ENCODE assay signal across 9 cellular contexts in the genomic region with DNA sequence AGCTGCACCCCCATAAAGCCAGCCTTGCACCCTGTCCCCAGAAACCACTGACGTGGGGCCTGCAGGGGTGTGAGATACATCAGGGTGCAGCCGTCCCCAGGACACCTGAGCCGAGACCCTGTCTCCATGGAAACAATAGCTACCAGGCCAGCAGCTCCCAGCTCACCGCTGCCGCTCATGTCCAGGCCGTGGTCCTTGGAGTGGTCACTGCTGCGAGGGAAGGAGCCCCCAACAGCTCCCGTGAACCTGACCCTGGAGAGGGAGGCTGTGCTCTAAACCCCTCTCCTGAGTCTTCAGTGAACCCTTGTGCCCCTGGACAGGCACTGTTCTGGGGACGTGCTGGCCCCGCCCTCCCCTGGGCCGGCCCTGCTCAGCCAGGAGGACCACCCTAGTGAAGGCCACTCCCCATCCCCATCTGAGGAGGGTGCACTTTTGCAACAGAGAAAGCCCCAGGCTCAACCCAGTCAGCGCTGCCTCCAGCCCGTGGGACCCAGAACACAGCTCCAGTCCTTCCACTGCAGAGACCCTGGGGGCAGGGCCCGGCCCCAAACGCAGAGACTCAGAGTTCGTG. TPM values are rescaled to one million over a fixed set of nuclear protein-coding genes. Genes with fewer than 3 reads are reported as not detected.
DNase-seq lines count a peak whose midpoint lies in the region; ATAC-seq, FAIRE-seq and TF ChIP-seq lines count a peak whose summit lies in the region.
"Had no signal": no experiment of that assay in that cellular context is flagged by ENCODE, and none has a peak within 500 bp of the region (broad histone marks: within the 10 kb centered on the region; RNA-seq: fewer than 3 reads in every experiment).

No MANE protein-coding gene starts in this region.

- H3K27ac Mint-ChIP-seq in chondrocyte (ENCODE audit: unreplicated experiment) (no peak overlapping the region), natural killer cell (no peak overlapping the region)

- H3K36me3 ChIP-seq in HCT116 (ENCODE audit: control insufficient read depth in 1 of 2, insufficient read depth in 2 of 2, low read length in 2 of 2) (no peaks in the 10 kb centered on the region), HepG2 (replicated peaks in 1 of 2; ENCODE audit: control insufficient read depth in 1 of 2, insufficient read depth in 2 of 2, low read length in 2 of 2) (no peaks in the 10 kb centered on the region), smooth muscle cell (ENCODE audit: low read depth) (no peaks in the 10 kb centered on the region)

- TF ChIP-seq RAD21 in HCT116 (IDR thresholded peaks at IDR 0.05; ENCODE audit: low read depth) (no peak), HepG2 (CRISPR knock-in tag; IDR thresholded peaks at IDR 0.05) (no peak)

- no peaks in the 10 kb centered on the region for H3F3A ChIP-seq in smooth muscle cell (ENCODE audit: low read depth)

- in situ Hi-C loops in HepG2 (cut with HindIII; ENCODE audit: extremely low pct_ligation_motif_present, low pct_unique_long_range_greater_than_20kb) (no loop called here), ACHN (cut with HindIII; ENCODE audit: low pct_ligation_motif_present, low pct_unique_long_range_greater_than_20kb, low sequenced_read_pairs) (no loop called here)

- CTCF ChIA-PET in HCT116 (lab: Charles Lee) (no interaction called here), HepG2 (lab: Yijun Ruan, JAX; ENCODE audit: low intra/inter-chr PET ratio, low total read pairs) (no interaction called here)

- TF ChIP-seq POLR2A in HCT116 (IDR thresholded peaks at IDR 0.05; ENCODE audit: borderline replicate concordance, extremely low read depth, insufficient read depth, insufficient read length): no peak
- TF ChIP-seq POLR2A in HepG2 (IDR thresholded peaks at IDR 0.05; ENCODE audit: insufficient read depth in 1 of 2, low read depth in 2 of 2, low read length in 2 of 2): no peak; a peak in 1 of 4 replicates

- FAIRE-seq in HepG2 (lab: Jason Lieb, UNC): no peak

- H3K27ac ChIP-seq in HCT116 (ENCODE audit: low read depth, low read length): peak overlapping the region; percentile 95
- H3K27ac ChIP-seq in HepG2 (ENCODE audit: extremely low read length, insufficient read depth, low read length): peak overlapping the region; percentile 69
- no peak overlapping the region for H3K27ac ChIP-seq in smooth muscle cell (ENCODE audit: low read depth)
- H3K27ac ChIP-seq in caudate nucleus (ENCODE audit: low read depth, low read length): no peak overlapping the region

- no peaks in the 10 kb centered on the region for H3K27me3 Mint-ChIP-seq in chondrocyte (ENCODE audit: low read depth)
- peaks cover 0 to 3% of the 10 kb centered on the region in 2 donors for H3K27me3 Mint-ChIP-seq in natural killer cell (ENCODE audit: low read depth in 2 of 2)

- POLR2A ChIA-PET in HCT116 (lab: Charles Lee): no interaction called here
- POLR2A ChIA-PET in HepG2 (lab: Yijun Ruan, JAX): interaction anchor here (0.8 to 3.6 kb wide), 12 partner anchors 10 to 73 kb away, joined by 3 to 24 read pairs (median 4); partner anchors contain the start of gene INPP5A

- BruUV-seq in HCT116 (replicated peaks; lab: Mats Ljungman, UMichigan): TSS peak; percentile 52
- BruUV-seq in HepG2 (replicated peaks; lab: Mats Ljungman, UMichigan): no TSS peak

- RAD21 ChIA-PET in HCT116 (lab: Charles Lee; ENCODE audit: low non-redundant PET in 1 of 2, low total read pairs in 2 of 2, uncharacterized antibody in 2 of 2, unreplicated experiment in 2 of 2): interaction anchor here in 1 of 2 experiments (0.6 kb wide), 1 partner anchor 59 kb away, joined by 3 read pairs; no protein-coding TSS in a partner anchor

- H4K20me1 ChIP-seq in HCT116 (ENCODE audit: insufficient read depth) (no peaks in the 10 kb centered on the region), HepG2 (ENCODE audit: insufficient read depth, low read length) (no peaks in the 10 kb centered on the region), smooth muscle cell (ENCODE audit: low read depth) (no peaks in the 10 kb centered on the region)

- H3K27me3 ChIP-seq in HCT116 (ENCODE audit: insufficient read depth, low read length): no peaks in the 10 kb centered on the region
- peaks cover 4 to 33% of the 10 kb centered on the region in 2 experiments; a peak in 4 of 5 replicates for H3K27me3 ChIP-seq in HepG2 (ENCODE audit: control insufficient read depth in 1 of 2, insufficient read depth in 2 of 2, low read length in 2 of 2)
- no peaks in the 10 kb centered on the region for H3K27me3 ChIP-seq in smooth muscle cell (ENCODE audit: low read depth)

- H3K9me3 ChIP-seq in HCT116 (ENCODE audit: control insufficient read depth in 1 of 2, insufficient read depth in 1 of 2, low read depth in 1 of 2, low read length in 2 of 2) (no peaks in the 10 kb centered on the region), HepG2 (ENCODE audit: low read length) (no peaks in the 10 kb centered on the region), smooth muscle cell (replicated peaks; ENCODE audit: low read depth) (no peaks in the 10 kb centered on the region)

- H3K4me3 Mint-ChIP-seq in chondrocyte (ENCODE audit: unreplicated experiment): no peak overlapping the region
- no peak overlapping the region for H3K4me3 Mint-ChIP-seq in natural killer cell

- intact Hi-C loops in HCT116 (cut with micrococcal nuclease) (loop anchor here (2.0 kb wide), 1 partner anchor 15 kb away; no protein-coding TSS in a partner anchor), HepG2 (cut with micrococcal nuclease; ENCODE audit: unreplicated experiment) (loop anchor here (1.0 to 5.0 kb wide), 3 partner anchors 19 to 74 kb away; partner anchors contain the start of gene INPP5A), natural killer cell (cut with micrococcal nuclease) (no loop called here)

- TF ChIP-seq EP300 in HepG2 (IDR thresholded peaks at IDR 0.05; ENCODE audit: low read depth in 2 of 2, low read length in 2 of 2): no peak
- TF ChIP-seq EP300 in HepG2 (CRISPR knock-in tag; IDR thresholded peaks at IDR 0.05; ENCODE audit: borderline replicate concordance): no peak

- H3K4me3 ChIP-seq in HCT116 (replicated peaks in 1 of 2; ENCODE audit: low read depth in 1 of 2, low read length in 2 of 2): peak overlapping the region; percentile 33 to 53
- H3K4me3 ChIP-seq in HepG2 (replicated peaks in 1 of 3; ENCODE audit: insufficient read depth in 1 of 3, low read depth in 2 of 3, low read length in 3 of 3): peak overlapping the region; percentile 48 to 75 (median 62)
- no peak overlapping the region for H3K4me3 ChIP-seq in smooth muscle cell

- H3K36me3 Mint-ChIP-seq in chondrocyte (ENCODE audit: low read depth): no peaks in the 10 kb centered on the region
- no peaks in the 10 kb centered on the region for H3K36me3 Mint-ChIP-seq in natural killer cell

- ATAC-seq in HCT116: peak; percentile 32
- peak; percentile 38 for ATAC-seq in HepG2
- no peak for ATAC-seq in natural killer cell

- H3K4me2 ChIP-seq in HCT116 (ENCODE audit: low read length) (peak overlapping the region; percentile 87), HepG2 (ENCODE audit: low read depth, low read length) (peak overlapping the region; percentile 97), smooth muscle cell (peak overlapping the region; percentile 80)

- no peak for TF ChIP-seq CTCF in HCT116 (IDR thresholded peaks at IDR 0.05 in 2 of 3, conservative IDR thresholded peaks at IDR 0.05 in 1 of 3; ENCODE audit: borderline replicate concordance in 1 of 3, insufficient read depth in 1 of 3, low read depth in 2 of 3, low read length in 2 of 3)
- TF ChIP-seq CTCF in chondrocyte (IDR thresholded peaks at IDR 0.05): no peak
- TF ChIP-seq CTCF in HepG2 (CRISPR knock-in tag; IDR thresholded peaks at IDR 0.05): no peak
- TF ChIP-seq CTCF in smooth muscle cell (IDR thresholded peaks at IDR 0.05; ENCODE audit: borderline replicate concordance, insufficient read depth, poor library complexity, severe bottlenecking): no peak
- TF ChIP-seq CTCF in natural killer cell (IDR thresholded peaks at IDR 0.05): no peak

- WGBS in HepG2 (ENCODE audit: low lambda C conversion rate): 4% methylated on average over 5 of the region's 16 CpGs
- 24% methylated on average over 15 of the region's 16 CpGs for WGBS in smooth muscle cell (ENCODE audit: low lambda C conversion rate)

- DNase-seq in HCT116 (ENCODE audit: low read depth, low spot score) (no peak), chondrocyte (ENCODE audit: low spot score) (peak; percentile 79), HepG2 (ENCODE audit: low spot score) (peak; percentile 60), smooth muscle cell (lab: John Stamatoyannopoulos, UW; ENCODE audit: unreplicated experiment) (no peak), caudate nucleus (lab: John Stamatoyannopoulos, UW) (no peak), ACHN (no peak), natural killer cell (no peak)
- DNase-seq in stimulated activated CD4-positive, alpha-beta T cell treated with anti-CD3 and anti-CD28 coated beads, Interleukin-1b, Interleukin-23, amount 100 ng/mL, for 48 hours: no peak
- DNase-seq: NCI-H1694 had no signal

- no peak overlapping the region for H2AFZ ChIP-seq in HCT116 (ENCODE audit: low read depth, low read length, poor library complexity, severe bottlenecking)
- no peak overlapping the region for H2AFZ ChIP-seq in HepG2 (ENCODE audit: low read length)
- no peak overlapping the region for H2AFZ ChIP-seq in smooth muscle cell (ENCODE audit: low read depth)

- H3K4me1 ChIP-seq in HCT116 (ENCODE audit: control insufficient read depth in 1 of 2, insufficient read depth in 2 of 2, low read length in 2 of 2): peaks cover 30 to 41% of the 10 kb centered on the region in 2 experiments
- peaks cover 61% of the 10 kb centered on the region for H3K4me1 ChIP-seq in HepG2 (ENCODE audit: insufficient read depth, low read length)
- peaks cover 17% of the 10 kb centered on the region for H3K4me1 ChIP-seq in smooth muscle cell (ENCODE audit: low read depth)

- peaks cover 48% of the 10 kb centered on the region for H3K4me1 Mint-ChIP-seq in chondrocyte (ENCODE audit: low read depth)
- no peaks in the 10 kb centered on the region for H3K4me1 Mint-ChIP-seq in natural killer cell

- no peaks in the 10 kb centered on the region for H3K9me2 ChIP-seq in HCT116 (ENCODE audit: insufficient read depth)

- H3K79me2 ChIP-seq in HCT116 (ENCODE audit: insufficient read depth, low read length) (no peaks in the 10 kb centered on the region), HepG2 (ENCODE audit: insufficient read depth, low read length) (no peaks in the 10 kb centered on the region), smooth muscle cell (ENCODE audit: low read depth) (no peaks in the 10 kb centered on the region)

- H3K9me3 Mint-ChIP-seq in chondrocyte (ENCODE audit: low read depth) (peaks cover 4% of the 10 kb centered on the region), natural killer cell (no peaks in the 10 kb centered on the region)

- peak overlapping the region; percentile 68 for H3K9ac ChIP-seq in HCT116 (ENCODE audit: low read length)
- peak overlapping the region; percentile 74 for H3K9ac ChIP-seq in HepG2 (ENCODE audit: insufficient read depth, low read depth, low read length)
- peak overlapping the region; percentile 36 for H3K9ac ChIP-seq in smooth muscle cell (ENCODE audit: low read depth)

RNA-seq across cellular contexts. Expression of gene INPP5A, which starts 19.6 kb away (rescaled TPM):
- 12.3 TPM for total RNA-seq in HCT116 (2021; ENCODE audit: unreplicated experiment)
- polyA plus RNA-seq in HCT116 (2012): 7.5 and 8.9 TPM in 2 replicates
- total RNA-seq in chondrocyte: 29.5 to 40.6 TPM (median 40.1 TPM) in 3 replicates
- total RNA-seq in HepG2 (2016; rRNA removed; fragmentation: Illumina TruSeq; extraction: Trizol): 37.9 and 46.8 TPM in 2 replicates
- total RNA-seq in HepG2 (2016; cell fraction: cytosol; rRNA removed; fragmentation: Illumina TruSeq; extraction: Trizol; ENCODE audit: low read depth): 52.6 and 54.7 TPM in 2 replicates
- 38.3 and 42.5 TPM in 2 replicates for total RNA-seq in HepG2 (2016; cell fraction: insoluble cytoplasmic fraction; rRNA removed; fragmentation: Illumina TruSeq; extraction: Trizol)
- total RNA-seq in HepG2 (2016; cell fraction: membrane; rRNA removed; fragmentation: Illumina TruSeq; extraction: Trizol): 103 and 110 TPM in 2 replicates
- total RNA-seq in HepG2 (2016; cell fraction: nucleus; rRNA removed; fragmentation: Illumina TruSeq; extraction: Trizol): 15.7 and 18.8 TPM in 2 replicates
- 17.5 and 19.5 TPM in 2 replicates for polyA plus RNA-seq in HepG2 (2011; rRNA removed)
- polyA plus RNA-seq in HepG2 (2011; cell fraction: cytosol; rRNA removed): 16.7 and 18.4 TPM in 2 replicates
- 14.6 and 14.9 TPM in 2 replicates for polyA plus RNA-seq in HepG2 (2011; cell fraction: nucleus; rRNA removed)
- 15.8 and 18.2 TPM in 2 replicates for polyA plus RNA-seq in HepG2 (2012)
- 49.5 and 52.9 TPM in 2 replicates for polyA plus RNA-seq in HepG2 (2016; cell fraction: cytosol; fragmentation: Illumina TruSeq; extraction: Trizol; ENCODE audit: low read depth)
- polyA plus RNA-seq in HepG2 (2016; cell fraction: insoluble cytoplasmic fraction; fragmentation: Illumina TruSeq; extraction: Trizol; ENCODE audit: low read depth): 40.7 and 47.8 TPM in 2 replicates
- 97.2 and 97.6 TPM in 2 replicates for polyA plus RNA-seq in HepG2 (2016; cell fraction: membrane; fragmentation: Illumina TruSeq; extraction: Trizol; ENCODE audit: low read depth)
- 25.8 and 27.0 TPM in 2 replicates for polyA plus RNA-seq in HepG2 (2016; cell fraction: nucleus; fragmentation: Illumina TruSeq; extraction: Trizol; ENCODE audit: insufficient read depth, low read depth)
- 17.0 and 32.5 TPM in 2 replicates for polyA minus RNA-seq in HepG2 (2011; rRNA and poly(A)+ RNA removed; ENCODE audit: low replicate concordance)
- polyA minus RNA-seq in HepG2 (2011; cell fraction: cytosol; rRNA and poly(A)+ RNA removed): 16.4 and 21.7 TPM in 2 replicates
- 19.1 and 20.6 TPM in 2 replicates for polyA minus RNA-seq in HepG2 (2011; cell fraction: nucleus; rRNA and poly(A)+ RNA removed)
- total RNA-seq in smooth muscle cell: 48.0 and 65.9 TPM in 2 replicates
- 49.1 and 55.9 TPM in 2 replicates for polyA plus RNA-seq in smooth muscle cell
- 10 to 100 TPM; 12.6 to 38.6 (median 18.6) TPM for total RNA-seq in natural killer cell

Comparison
In these comparisons a context has a peak if more than half of its experiments do, and no peak if none do; other contexts are left out.
1. ATAC-seq: peak in HCT116 (single experiment) and HepG2 (single experiment); none in natural killer cell (0 of 3).
2. DNase-seq: peak in chondrocyte (single experiment) and HepG2 (single experiment); none in HCT116 (single experiment), smooth muscle cell (single experiment), caudate nucleus (0 of 61), ACHN (single experiment), natural killer cell (single experiment) and stimulated activated CD4-positive, alpha-beta T cell treated with anti-CD3 and anti-CD28 coated beads, Interleukin-1b, Interleukin-23, amount 100 ng/mL, for 48 hours (single experiment).
3. H3K27ac ChIP-seq: peak in HCT116 (single experiment) and HepG2 (single experiment); none in smooth muscle cell (single experiment) and caudate nucleus (single experiment).
4. Peak in every context shown above with its lines, with median percentiles within 50 percentile points of each other: H3K4me2 ChIP-seq and H3K9ac ChIP-seq.